ENCODE assay signal across 8 cellular contexts in genomic region chr15:41989573-41990242, GRCh38. TPM values are rescaled to one million over a fixed set of nuclear protein-coding genes. Genes with fewer than 3 reads are reported as not detected.
A peak's percentile ranks its signal among the peaks of the same experiment; 100 is the strongest.
DNase-seq lines count a peak whose midpoint lies in the region; ATAC-seq, FAIRE-seq and TF ChIP-seq lines count a peak whose summit lies in the region.

No MANE protein-coding gene starts in this region.

- no TSS peak for BruUV-seq in MCF 10A (replicated peaks; lab: Mats Ljungman, UMichigan)

- DNase-seq in A172 (ENCODE audit: low spot score) (peak; percentile 60), GM12891 (ENCODE audit: insufficient read length, low spot score) (peak; percentile 90), NCI-H1048 (lab: John Stamatoyannopoulos, UW) (peak; percentile 47), WERI-Rb-1 (peak; percentile 86), MCF 10A (ENCODE audit: unreplicated experiment) (peak; percentile 83), inferior parietal cortex (ENCODE audit: extremely low spot score) (peak; percentile 85)
- DNase-seq in stimulated activated CD4-positive, alpha-beta T cell treated with anti-CD3 and anti-CD28 coated beads, Interleukin-15, amount 100 ng/mL, for 24 hours: peak; percentile 91

- no peak overlapping the region for H3K27ac Mint-ChIP-seq in MCF 10A (ENCODE audit: low read depth, unreplicated experiment)

- no peak for ATAC-seq in GM21360 (IDR thresholded peaks at IDR 0.05; ENCODE audit: unreplicated experiment)

- H3K4me1 Mint-ChIP-seq in MCF 10A (ENCODE audit: insufficient read depth, unreplicated experiment): no peaks in the 10 kb centered on the region

- no peaks in the 10 kb centered on the region for H3K9me3 Mint-ChIP-seq in MCF 10A (ENCODE audit: unreplicated experiment)

- H3K4me3 Mint-ChIP-seq in MCF 10A (ENCODE audit: unreplicated experiment): no peak overlapping the region

- intact Hi-C loops in MCF 10A (cut with micrococcal nuclease): loop anchor here (1.0 kb wide), 3 partner anchors 70 to 145 kb away; no protein-coding TSS in a partner anchor

- POLR2A ChIA-PET in MCF 10A (lab: Yijun Ruan, JAX): interaction anchor here (0.7 to 4.1 kb wide), 9 partner anchors 9 to 149 kb away, joined by 3 to 28 read pairs (median 4); partner anchors contain the start of gene EHD4

- FAIRE-seq in GM12891 (lab: Jason Lieb, UNC): peak; percentile 85

- H3K27me3 Mint-ChIP-seq in MCF 10A (ENCODE audit: insufficient read depth, unreplicated experiment): no peaks in the 10 kb centered on the region

- H3K36me3 ChIP-seq in WERI-Rb-1: no peaks in the 10 kb centered on the region

- H3K27me3 ChIP-seq in WERI-Rb-1 (ENCODE audit: insufficient read depth, low read depth, severe bottlenecking): no peaks in the 10 kb centered on the region

- TF ChIP-seq POLR2A in GM12891 (IDR thresholded peaks at IDR 0.05; ENCODE audit: low read depth, low read length): no peak

- no peak overlapping the region for H3K4me3 ChIP-seq in WERI-Rb-1 (ENCODE audit: low read depth, low read length)

- CTCF ChIA-PET in MCF 10A (lab: Yijun Ruan, JAX): interaction anchor here (0.6 to 9.5 kb wide), 47 partner anchors 10 to 1113 kb away, joined by 3 to 159 read pairs (median 5); partner anchors contain the start of genes PLA2G4E and PLA2G4F

- H3K27ac ChIP-seq in WERI-Rb-1: no peak overlapping the region

- H3K36me3 Mint-ChIP-seq in MCF 10A (ENCODE audit: insufficient read depth, unreplicated experiment): no peaks in the 10 kb centered on the region

- H3K9me3 ChIP-seq in WERI-Rb-1 (ENCODE audit: severe bottlenecking): no peaks in the 10 kb centered on the region

- TF ChIP-seq CTCF in WERI-Rb-1 (IDR thresholded peaks at IDR 0.05; ENCODE audit: low read depth, low read length) (peak; percentile 99), MCF 10A (IDR thresholded peaks at IDR 0.05; ENCODE audit: unreplicated experiment) (peak; percentile 98)

TF ChIP-seq in GM12891, 5 proteins besides CTCF, POLR2A, EP300 and RAD21:
- TF ChIP-seq TAF1 (IDR thresholded peaks at IDR 0.05; ENCODE audit: low read depth, low read length) (no peak), POU2F2 (IDR thresholded peaks at IDR 0.05; ENCODE audit: low read depth, low read length) (no peak)

RNA-seq across cellular contexts. Expression of gene EHD4, which starts 17.4 kb away (rescaled TPM):
- 15.4 and 15.5 TPM in 2 replicates for total RNA-seq in A172 (2014; rRNA removed; shearing (Covaris generic))
- 24.4 TPM for polyA plus RNA-seq in GM12891 (2012; ENCODE audit: low read depth, missing spikeins)
- 24.2 and 27.1 TPM in 2 replicates for total RNA-seq in MCF 10A (2022)

RNA-seq across cellular contexts. Expression of gene PLA2G4E, which starts 31.1 kb away (rescaled TPM):
- not detected in 2 replicates for total RNA-seq in A172 (2014; rRNA removed; shearing (Covaris generic))
- polyA plus RNA-seq in GM12891 (2012; ENCODE audit: low read depth, missing spikeins): 0.04 TPM
- total RNA-seq in MCF 10A (2022): 0.07 and 0.12 TPM in 2 replicates
